23 cellular contexts compared by ENCODE assay signal in genomic region chr10:55550241-55550640, GRCh38.
DNase-seq lines count a peak whose midpoint lies in the region; ATAC-seq and TF ChIP-seq lines count a peak whose summit lies in the region.
"Had no signal": no experiment of that assay in that cellular context is flagged by ENCODE, and none has a peak within 500 bp of the region (broad histone marks: within the 10 kb centered on the region; RNA-seq: fewer than 3 reads in every experiment).

No MANE protein-coding gene starts in this region.

- H3K9me3 Mint-ChIP-seq in endodermal cell: no peaks in the 10 kb centered on the region
- H3K9me3 Mint-ChIP-seq in activated CD8-positive, alpha-beta T cell treated with anti-CD3 and anti-CD28 coated beads for 36 hours: peaks cover 9% of the 10 kb centered on the region
- H3K9me3 Mint-ChIP-seq: mesothelial cell of epicardium, nephron progenitor cell had no signal

- intact Hi-C loops in activated CD8-positive, alpha-beta T cell treated with anti-CD3 and anti-CD28 coated beads for 36 hours (cut with micrococcal nuclease): no loop called here

- no peak for ATAC-seq in HG03045 (IDR thresholded peaks at IDR 0.05; ENCODE audit: unreplicated experiment)
- ATAC-seq in activated CD8-positive, alpha-beta T cell treated with anti-CD3 and anti-CD28 coated beads for 36 hours: no peak
- ATAC-seq: gastroesophageal sphincter, left colon, T-helper 17 cell had no signal

- H3K4me3 Mint-ChIP-seq in endodermal cell: no peak overlapping the region
- no peak overlapping the region for H3K4me3 Mint-ChIP-seq in activated CD8-positive, alpha-beta T cell treated with anti-CD3 and anti-CD28 coated beads for 36 hours
- H3K4me3 Mint-ChIP-seq: activated naive CD4-positive, alpha-beta T cell treated with anti-CD3 and anti-CD28 coated beads, Interleukin-2, amount 10 ng/mL, durations not matched to agents 7 days and 5 days; mesothelial cell of epicardium; nephron progenitor cell; T-helper 17 cell had no signal

- H3K4me1 ChIP-seq in endodermal cell (ENCODE audit: control insufficient read depth, insufficient read depth, low read length): peaks cover 3% of the 10 kb centered on the region
- H3K4me1 ChIP-seq: ascending aorta, gastroesophageal sphincter, prostate gland, upper lobe of left lung had no signal

- H3K4me3 ChIP-seq in choroid plexus epithelial cell (ENCODE audit: low read depth, low read length): no peak overlapping the region
- no peak overlapping the region for H3K4me3 ChIP-seq in endodermal cell (ENCODE audit: low read length)
- H3K4me3 ChIP-seq: ascending aorta, gastroesophageal sphincter, MG63, prostate gland, upper lobe of left lung had no signal

- no peaks in the 10 kb centered on the region for H3K9me3 ChIP-seq in endodermal cell (ENCODE audit: control insufficient read depth, low read length)
- H3K9me3 ChIP-seq: ascending aorta, gastroesophageal sphincter, MG63, prostate gland, upper lobe of left lung had no signal

- CTCF ChIA-PET in activated CD8-positive, alpha-beta T cell treated with anti-CD3 and anti-CD28 coated beads for 36 hours (lab: Charles Lee): no interaction called here

- POLR2A ChIA-PET in activated CD8-positive, alpha-beta T cell treated with anti-CD3 and anti-CD28 coated beads for 36 hours (lab: Charles Lee): no interaction called here

- H3K27me3 Mint-ChIP-seq in endodermal cell (ENCODE audit: insufficient read depth): no peaks in the 10 kb centered on the region
- H3K27me3 Mint-ChIP-seq in activated CD8-positive, alpha-beta T cell treated with anti-CD3 and anti-CD28 coated beads for 36 hours: no peaks in the 10 kb centered on the region
- H3K27me3 Mint-ChIP-seq: activated naive CD4-positive, alpha-beta T cell treated with anti-CD3 and anti-CD28 coated beads, Interleukin-2, amount 10 ng/mL, durations not matched to agents 7 days and 5 days; T-helper 17 cell had no signal

- no peak overlapping the region for H3K27ac Mint-ChIP-seq in endodermal cell
- no peak overlapping the region for H3K27ac Mint-ChIP-seq in activated CD8-positive, alpha-beta T cell treated with anti-CD3 and anti-CD28 coated beads for 36 hours
- H3K27ac Mint-ChIP-seq: activated naive CD4-positive, alpha-beta T cell treated with anti-CD3 and anti-CD28 coated beads, Interleukin-2, amount 10 ng/mL, durations not matched to agents 7 days and 5 days; nephron progenitor cell; T-helper 17 cell had no signal

- H3K27ac ChIP-seq in endodermal cell (ENCODE audit: low read depth, low read length): no peak overlapping the region
- H3K27ac ChIP-seq: ascending aorta, gastroesophageal sphincter, prostate gland, upper lobe of left lung, WERI-Rb-1 had no signal

- H3K4me1 Mint-ChIP-seq in endodermal cell: no peaks in the 10 kb centered on the region
- H3K4me1 Mint-ChIP-seq in activated CD8-positive, alpha-beta T cell treated with anti-CD3 and anti-CD28 coated beads for 36 hours (ENCODE audit: low read depth): no peaks in the 10 kb centered on the region
- H3K4me1 Mint-ChIP-seq: activated naive CD4-positive, alpha-beta T cell treated with anti-CD3 and anti-CD28 coated beads, Interleukin-2, amount 10 ng/mL, durations not matched to agents 7 days and 5 days; nephron progenitor cell; T-helper 17 cell had no signal

- WGBS in endodermal cell (ENCODE audit: insufficient coverage in 1 of 2, insufficient read length in 1 of 2), 2 experiments: 82 to 86% methylated on average over 1 to 2 of the region's 2 CpGs

- no peak overlapping the region for H3K9ac ChIP-seq in endodermal cell (ENCODE audit: extremely low read depth, low read length, poor library complexity, severe bottlenecking)

- H3K36me3 Mint-ChIP-seq in endodermal cell (ENCODE audit: low read depth): no peaks in the 10 kb centered on the region
- no peaks in the 10 kb centered on the region for H3K36me3 Mint-ChIP-seq in activated CD8-positive, alpha-beta T cell treated with anti-CD3 and anti-CD28 coated beads for 36 hours (ENCODE audit: low read depth)
- H3K36me3 Mint-ChIP-seq: activated naive CD4-positive, alpha-beta T cell treated with anti-CD3 and anti-CD28 coated beads, Interleukin-2, amount 10 ng/mL, durations not matched to agents 7 days and 5 days; mesothelial cell of epicardium had no signal

- TF ChIP-seq CTCF in choroid plexus epithelial cell (conservative IDR thresholded peaks at IDR 0.05; ENCODE audit: low read depth, low read length): no peak
- no peak for TF ChIP-seq CTCF in endodermal cell (conservative IDR thresholded peaks at IDR 0.05)
- TF ChIP-seq CTCF in activated CD8-positive, alpha-beta T cell treated with anti-CD3 and anti-CD28 coated beads for 36 hours (IDR thresholded peaks at IDR 0.05): no peak

- peak; percentile 18 for DNase-seq in HS-5 (ENCODE audit: low read depth)
- peak; percentile 1 for DNase-seq in RPMI7951 (ENCODE audit: low read depth)
- peak; percentile 0 for DNase-seq in choroid plexus epithelial cell (ENCODE audit: low read depth)
- peak; percentile 7 for DNase-seq in pons (ENCODE audit: low spot score)
- DNase-seq in endodermal cell: no peak
- no peak for DNase-seq in NCI-H2081 (lab: John Stamatoyannopoulos, UW)
- no peak for DNase-seq in activated CD8-positive, alpha-beta T cell treated with anti-CD3 and anti-CD28 coated beads for 36 hours
- DNase-seq: activated naive CD4-positive, alpha-beta T cell treated with anti-CD3 and anti-CD28 coated beads, Interleukin-2, amount 10 ng/mL, durations not matched to agents 7 days and 5 days; left colon; MG63; NCI-H1694; NCI-H446; nephron progenitor cell; SHP77; stimulated activated CD4-positive, alpha-beta T cell treated with anti-CD3 and anti-CD28 coated beads, Interleukin-4, amount 100 ng/mL, for 4 hours; T-helper 17 cell; upper lobe of left lung; WERI-Rb-1 had no signal

- H3K27me3 ChIP-seq in endodermal cell (ENCODE audit: control insufficient read depth, insufficient read depth, low read length, poor library complexity, severe bottlenecking): no peaks in the 10 kb centered on the region
- H3K27me3 ChIP-seq: ascending aorta, gastroesophageal sphincter, MG63, upper lobe of left lung had no signal

- H3K36me3 ChIP-seq in endodermal cell (ENCODE audit: control insufficient read depth, insufficient read depth, low read length): no peaks in the 10 kb centered on the region
- H3K36me3 ChIP-seq: ascending aorta, gastroesophageal sphincter, MG63, prostate gland, upper lobe of left lung, WERI-Rb-1 had no signal

Comparison
In these comparisons a context has a peak if more than half of its experiments do, and no peak if none do; other contexts are left out.
1. DNase-seq: peak in HS-5 (single experiment), RPMI7951 (single experiment), choroid plexus epithelial cell (single experiment) and pons (single experiment); none in endodermal cell (single experiment), NCI-H2081 (0 of 2) and activated CD8-positive, alpha-beta T cell treated with anti-CD3 and anti-CD28 coated beads for 36 hours (single experiment).